Comparison of ENCODE assay signal across 19 cellular contexts in the genomic region with DNA sequence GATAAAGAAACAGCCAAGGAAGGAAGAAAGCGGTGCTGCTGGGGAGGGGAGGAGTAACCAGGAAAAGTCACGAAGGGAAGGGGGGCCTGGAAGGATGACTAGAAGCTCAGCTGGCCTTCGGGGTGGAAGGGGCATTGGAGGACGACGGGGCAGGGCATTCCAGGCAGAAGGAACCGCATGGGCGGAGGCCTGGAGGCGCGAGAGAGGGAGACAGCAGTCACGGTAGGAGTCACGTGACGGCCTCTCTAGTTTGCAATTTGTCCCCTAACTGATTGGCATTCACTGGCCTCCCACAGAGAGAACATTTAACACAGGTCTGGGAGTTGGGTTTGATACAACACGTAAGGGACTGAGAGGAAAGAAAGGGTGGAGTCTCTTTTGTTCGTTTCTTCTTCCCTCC.
DNase-seq lines count a peak whose midpoint lies in the region; ATAC-seq, FAIRE-seq and TF ChIP-seq lines count a peak whose summit lies in the region.
"Had no signal": no experiment of that assay in that cellular context is flagged by ENCODE, and none has a peak within 500 bp of the region (broad histone marks: within the 10 kb centered on the region; RNA-seq: fewer than 3 reads in every experiment).

No MANE protein-coding gene starts in this region.

- no peak overlapping the region for H3K4me3 ChIP-seq in HAP-1
- H3K4me3 ChIP-seq in H1 (ENCODE audit: extremely low read depth in 1 of 4, insufficient read depth in 2 of 4, low read depth in 3 of 4, low read length in 4 of 4) = no peak overlapping the region
- H3K4me3 ChIP-seq in osteoblast (ENCODE audit: insufficient read depth, low read length) = no peak overlapping the region
- H3K4me3 ChIP-seq in SK-N-SH (ENCODE audit: low read depth in 2 of 2, low read length in 1 of 2) = no peak overlapping the region
- H3K4me3 ChIP-seq: spleen, thyroid gland had no signal

- no peak for TF ChIP-seq CTCF in H1 (IDR thresholded peaks at IDR 0.05; ENCODE audit: control extremely low read depth in 1 of 3, insufficient read depth in 1 of 3, low read depth in 1 of 3, low read length in 3 of 3)
- no peak for TF ChIP-seq CTCF in osteoblast (IDR thresholded peaks at IDR 0.05; ENCODE audit: extremely low read depth, low read depth, low read length)
- TF ChIP-seq CTCF in SK-N-SH (IDR thresholded peaks at IDR 0.05) = no peak

- H4K91ac ChIP-seq in H1 (replicated peaks; ENCODE audit: insufficient read length, low read length) = peak overlapping the region; percentile 12

- ATAC-seq in HG03097 (IDR thresholded peaks at IDR 0.05; ENCODE audit: low FRiP score, unreplicated experiment) = no peak

- H3K79me2 ChIP-seq in H1 (ENCODE audit: control insufficient read depth in 1 of 2, insufficient read depth in 2 of 2, low read length in 2 of 2) = no peaks in the 10 kb centered on the region
- H3K79me2 ChIP-seq in osteoblast (ENCODE audit: insufficient read depth, low read length) = no peaks in the 10 kb centered on the region
- H3K79me2 ChIP-seq in SK-N-SH (ENCODE audit: insufficient read depth) = no peaks in the 10 kb centered on the region

- no peak overlapping the region for H3K27ac ChIP-seq in H1 (ENCODE audit: low read depth, low read length)
- no peak overlapping the region for H3K27ac ChIP-seq in osteoblast (ENCODE audit: low read depth, low read length)
- H3K27ac ChIP-seq in SK-N-SH (ENCODE audit: low read depth in 2 of 2, low read length in 1 of 2) = no peak overlapping the region
- H3K27ac ChIP-seq: spleen had no signal

- H3K27me3 ChIP-seq in HAP-1 (ENCODE audit: low read depth) (no peaks in the 10 kb centered on the region), H1 (replicated peaks in 1 of 4; ENCODE audit: control insufficient read depth in 3 of 4, extremely low read depth in 1 of 4, insufficient read depth in 3 of 4, low read length in 3 of 4) (no peaks in the 10 kb centered on the region), osteoblast (ENCODE audit: insufficient read depth, low read length) (no peaks in the 10 kb centered on the region), SK-N-SH (ENCODE audit: insufficient read depth) (no peaks in the 10 kb centered on the region)
- H3K27me3 ChIP-seq: thyroid gland had no signal

- CTCF ChIA-PET in H1 (lab: Charles Lee; ENCODE audit: partially characterized antibody) (no interaction called here), SK-N-SH (lab: Yijun Ruan, JAX) (no interaction called here)

- no peak overlapping the region; the same call in none of the 2 replicates for H3K18ac ChIP-seq in H1 (ENCODE audit: extremely low read depth, low read length)

- no peak overlapping the region for H3K4ac ChIP-seq in H1 (replicated peaks; ENCODE audit: insufficient read length, low read depth, low read length)

- H3K9me3 ChIP-seq in HAP-1 (no peaks in the 10 kb centered on the region), H1 (ENCODE audit: insufficient read depth in 2 of 2, low read depth in 1 of 2, low read length in 1 of 2) (no peaks in the 10 kb centered on the region), osteoblast (ENCODE audit: low read depth, low read length) (no peaks in the 10 kb centered on the region), SK-N-SH (no peaks in the 10 kb centered on the region)
- H3K9me3 ChIP-seq: spleen, thyroid gland had no signal

- no peak for TF ChIP-seq EP300 in H1 (IDR thresholded peaks at IDR 0.05; ENCODE audit: borderline replicate concordance in 1 of 2, low read depth in 2 of 2, low read length in 2 of 2)
- TF ChIP-seq EP300 in SK-N-SH (IDR thresholded peaks at IDR 0.05; ENCODE audit: borderline replicate concordance in 1 of 2, low read depth in 1 of 2, low read length in 1 of 2) = no peak

- 0 out of 2 replicates have a peak overlapping the region, but pooled peaks have one; percentile 17 for H2BK12ac ChIP-seq in H1 (ENCODE audit: low read depth, low read length)

- H3K9me2 ChIP-seq in SK-N-SH = no peaks in the 10 kb centered on the region

- no peak overlapping the region for H2BK20ac ChIP-seq in H1 (ENCODE audit: low read length)

- no peak overlapping the region for H3K23ac ChIP-seq in H1 (ENCODE audit: insufficient read length)

- no peak overlapping the region for H3K14ac ChIP-seq in H1 (ENCODE audit: insufficient read length)

- no peak overlapping the region for H4K8ac ChIP-seq in H1 (ENCODE audit: extremely low read depth, insufficient read depth, low read length)

- H2BK5ac ChIP-seq in H1 (ENCODE audit: low read depth, low read length) = 0 out of 2 replicates have a peak overlapping the region, but pooled peaks have one; percentile 44

- H3K9ac ChIP-seq in H1 (replicated peaks in 1 of 4; ENCODE audit: extremely low read depth in 1 of 4, low read depth in 3 of 4, low read length in 3 of 4) (no peak overlapping the region), SK-N-SH (no peak overlapping the region)

- H4K5ac ChIP-seq in H1 (ENCODE audit: insufficient read length, low read depth, low read length) = no peak overlapping the region

- no peaks in the 10 kb centered on the region for H3K79me1 ChIP-seq in H1 (ENCODE audit: low read depth, low read length)

- H3K56ac ChIP-seq in H1 (replicated peaks; ENCODE audit: insufficient read length, low read depth, low read length) = no peak overlapping the region

- FAIRE-seq in H1 (lab: Jason Lieb, UNC) = peak; percentile 28
- FAIRE-seq: D721Med, endometrium, RCC 7860 had no signal

- in situ Hi-C loops in HAP-1 (cut with MboI; ENCODE audit: low sequenced_read_pairs) = no loop called here

- TF ChIP-seq POLR2A in H1 (IDR thresholded peaks at IDR 0.05; ENCODE audit: control extremely low read depth in 1 of 2, low read depth in 2 of 2, low read length in 2 of 2) = no peak

- no peaks in the 10 kb centered on the region for H3K36me3 ChIP-seq in HAP-1 (replicated peaks)
- H3K36me3 ChIP-seq in H1 (ENCODE audit: control insufficient read depth in 2 of 4, insufficient read depth in 4 of 4, low read length in 3 of 4) = no peaks in the 10 kb centered on the region
- no peaks in the 10 kb centered on the region for H3K36me3 ChIP-seq in osteoblast (ENCODE audit: insufficient read depth, low read length)
- no peaks in the 10 kb centered on the region for H3K36me3 ChIP-seq in SK-N-SH (replicated peaks in 1 of 2; ENCODE audit: control insufficient read depth in 1 of 2, insufficient read depth in 2 of 2, low read length in 1 of 2)
- H3K36me3 ChIP-seq: spleen, thyroid gland had no signal

- H4K20me1 ChIP-seq in H1 (replicated peaks in 1 of 2; ENCODE audit: control insufficient read depth in 1 of 2, insufficient read depth in 2 of 2, low read length in 2 of 2) (no peaks in the 10 kb centered on the region), osteoblast (ENCODE audit: insufficient read depth, low read length) (no peaks in the 10 kb centered on the region), SK-N-SH (ENCODE audit: insufficient read depth) (no peaks in the 10 kb centered on the region)

- H2BK15ac ChIP-seq in H1 (ENCODE audit: low read length) = no peak overlapping the region

- no peak overlapping the region for H2BK120ac ChIP-seq in H1 (replicated peaks; ENCODE audit: low read depth, low read length)

- 34% methylated on average over 13 of the region's 14 CpGs; no CpG with 5 or more reads in 1 of the 2 experiments for WGBS in H1 (ENCODE audit: extremely low coverage in 1 of 2, insufficient coverage in 1 of 2, insufficient read length in 1 of 2, insufficient replicate concordance in 2 of 2, low coverage in 1 of 2, low lambda C conversion rate in 2 of 2, missing lambda C conversion rate in 1 of 2), 2 experiments
- WGBS in SK-N-SH (ENCODE audit: low lambda C conversion rate) = 84% methylated on average over 14 of the region's 14 CpGs

- H3K4me1 ChIP-seq in HAP-1 = peaks cover 14% of the 10 kb centered on the region
- H3K4me1 ChIP-seq in H1 (replicated peaks in 1 of 4; ENCODE audit: control insufficient read depth in 3 of 4, insufficient read depth in 4 of 4, low read length in 3 of 4) = peaks cover 0 to 5% (median 3%) of the 10 kb centered on the region in 4 experiments; a peak in 4 of 7 replicates
- H3K4me1 ChIP-seq in osteoblast (ENCODE audit: insufficient read depth, low read length) = peaks cover 3% of the 10 kb centered on the region
- peaks cover 0 to 11% of the 10 kb centered on the region in 2 experiments; a peak in 1 of 4 replicates for H3K4me1 ChIP-seq in SK-N-SH (ENCODE audit: control insufficient read depth in 1 of 2, insufficient read depth in 2 of 2, low read depth in 1 of 2, low read length in 1 of 2)

- H2AFZ ChIP-seq in H1 (ENCODE audit: low read length) = no peak overlapping the region
- no peak overlapping the region for H2AFZ ChIP-seq in osteoblast (ENCODE audit: low read length)
- no peak overlapping the region for H2AFZ ChIP-seq in SK-N-SH (ENCODE audit: low read depth)

- no peaks in the 10 kb centered on the region for H3F3A ChIP-seq in SK-N-SH (replicated peaks; ENCODE audit: insufficient read depth)

- POLR2A ChIA-PET in H1 (lab: Charles Lee; ENCODE audit: partially characterized antibody) (no interaction called here), SK-N-SH (lab: Yijun Ruan, JAX) (no interaction called here)

- DNase-seq in HAP-1 (ENCODE audit: low spot score in 2 of 2) = peak; percentile 77 to 82
- DNase-seq in NCI-H146 treated with DMSO at 0.1 percent for 48 hours (lab: John Stamatoyannopoulos, UW; ENCODE audit: unreplicated experiment) = peak; percentile 96
- DNase-seq in H1 (ENCODE audit: low read depth in 1 of 2, low spot score in 2 of 2) = no peak
- peak; percentile 29 for DNase-seq in osteoblast (ENCODE audit: insufficient read length, low spot score, missing footprints)
- no peak for DNase-seq in SK-N-SH
- DNase-seq in iPS-NIHi11 (ENCODE audit: low spot score) = no peak
- DNase-seq: activated CD4-positive, alpha-beta T cell treated with anti-CD3 and anti-CD28 coated beads, Interleukin-2, amount 10 ng/mL, durations not matched to agents 24 days and 14 days; activated CD8-positive, alpha-beta memory T cell treated with anti-CD3 and anti-CD28 coated beads, Interleukin-2, amount 50 U/mL, for 48 hours; activated naive CD4-positive, alpha-beta T cell; aorta; GOT3; NCI-H1436 treated with DMSO at 0.1 percent for 48 hours; NCI-H526 treated with DMSO at 0.1 percent for 48 hours; spleen; thyroid gland had no signal

- no peaks in the 10 kb centered on the region for H3K23me2 ChIP-seq in H1 (ENCODE audit: low read depth, low read length)

- H3K4me2 ChIP-seq in H1 (ENCODE audit: insufficient read depth in 1 of 2, low read depth in 2 of 2, low read length in 2 of 2) = peak overlapping the region; percentile 14 to 43; a peak in 2 of 4 replicates
- no peak overlapping the region for H3K4me2 ChIP-seq in osteoblast (ENCODE audit: insufficient read depth, low read length)
- H3K4me2 ChIP-seq in SK-N-SH = no peak overlapping the region

- no peak overlapping the region for H2AK5ac ChIP-seq in H1 (ENCODE audit: low read depth, low read length)

- TF ChIP-seq RAD21 in H1 (IDR thresholded peaks at IDR 0.05 in 1 of 2, conservative IDR thresholded peaks at IDR 0.05 in 1 of 2; ENCODE audit: low read depth in 2 of 2, low read length in 2 of 2) (no peak), SK-N-SH (IDR thresholded peaks at IDR 0.05; ENCODE audit: low read length) (no peak)

TF ChIP-seq in H1, 55 proteins besides CTCF, POLR2A, EP300 and RAD21 (continues in another document):
- 0 out of 4 replicates have a peak, but pooled peaks of 1 of the 2 experiments have one; percentile 35 for TF ChIP-seq HDAC2 (IDR thresholded peaks at IDR 0.05; ENCODE audit: borderline replicate concordance in 1 of 2, low read depth in 2 of 2, low read length in 2 of 2)

Comparison
In these comparisons a context has a peak if more than half of its experiments do, and no peak if none do; other contexts are left out.
1. DNase-seq: peak in HAP-1 (2 of 2), NCI-H146 treated with DMSO at 0.1 percent for 48 hours (single experiment) and osteoblast (single experiment); none in H1 (0 of 2), SK-N-SH (single experiment) and iPS-NIHi11 (single experiment).
2. H3K4me2 ChIP-seq: peak in H1 (2 of 2); none in osteoblast (single experiment) and SK-N-SH (single experiment).